1 cellular context compared by ENCODE assay signal in the genomic region with DNA sequence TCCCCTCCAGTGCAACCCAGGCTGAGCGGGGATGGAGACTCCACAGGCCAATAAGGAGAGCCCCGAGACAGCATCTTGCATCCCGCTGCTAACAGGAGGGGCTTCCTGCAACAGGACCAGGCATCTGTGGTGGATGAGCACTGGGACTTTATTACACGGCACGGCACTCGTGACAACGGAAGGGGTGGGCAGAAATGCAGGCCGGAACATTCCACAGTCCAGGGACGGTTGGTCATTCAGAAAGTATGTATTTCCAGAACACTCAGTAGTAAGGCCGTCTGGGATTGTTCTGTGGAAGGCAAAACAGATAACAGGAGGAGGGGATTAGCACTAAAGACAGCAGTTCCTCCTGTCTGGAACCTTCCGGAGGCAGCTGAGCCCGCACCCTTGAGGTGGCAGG.
TF ChIP-seq lines count a peak whose summit lies in the region.

No MANE protein-coding gene starts in this region.

TF ChIP-seq in SK-N-SH, 30 proteins besides CTCF, POLR2A, EP300 and RAD21 (continued from another document):
- TF ChIP-seq, protein P1, sequence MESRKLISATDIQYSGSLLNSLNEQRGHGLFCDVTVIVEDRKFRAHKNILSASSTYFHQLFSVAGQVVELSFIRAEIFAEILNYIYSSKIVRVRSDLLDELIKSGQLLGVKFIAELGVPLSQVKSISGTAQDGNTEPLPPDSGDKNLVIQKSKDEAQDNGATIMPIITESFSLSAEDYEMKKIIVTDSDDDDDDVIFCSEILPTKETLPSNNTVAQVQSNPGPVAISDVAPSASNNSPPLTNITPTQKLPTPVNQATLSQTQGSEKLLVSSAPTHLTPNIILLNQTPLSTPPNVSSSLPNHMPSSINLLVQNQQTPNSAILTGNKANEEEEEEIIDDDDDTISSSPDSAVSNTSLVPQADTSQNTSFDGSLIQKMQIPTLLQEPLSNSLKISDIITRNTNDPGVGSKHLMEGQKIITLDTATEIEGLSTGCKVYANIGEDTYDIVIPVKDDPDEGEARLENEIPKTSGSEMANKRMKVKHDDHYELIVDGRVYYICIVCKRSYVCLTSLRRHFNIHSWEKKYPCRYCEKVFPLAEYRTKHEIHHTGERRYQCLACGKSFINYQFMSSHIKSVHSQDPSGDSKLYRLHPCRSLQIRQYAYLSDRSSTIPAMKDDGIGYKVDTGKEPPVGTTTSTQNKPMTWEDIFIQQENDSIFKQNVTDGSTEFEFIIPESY (IDR thresholded peaks at IDR 0.05; ENCODE audit: borderline replicate concordance, low read depth): no peak
- no peak for TF ChIP-seq TAF1 (IDR thresholded peaks at IDR 0.05; ENCODE audit: borderline replicate concordance, low read depth, low read length)
